In the genomic region with DNA sequence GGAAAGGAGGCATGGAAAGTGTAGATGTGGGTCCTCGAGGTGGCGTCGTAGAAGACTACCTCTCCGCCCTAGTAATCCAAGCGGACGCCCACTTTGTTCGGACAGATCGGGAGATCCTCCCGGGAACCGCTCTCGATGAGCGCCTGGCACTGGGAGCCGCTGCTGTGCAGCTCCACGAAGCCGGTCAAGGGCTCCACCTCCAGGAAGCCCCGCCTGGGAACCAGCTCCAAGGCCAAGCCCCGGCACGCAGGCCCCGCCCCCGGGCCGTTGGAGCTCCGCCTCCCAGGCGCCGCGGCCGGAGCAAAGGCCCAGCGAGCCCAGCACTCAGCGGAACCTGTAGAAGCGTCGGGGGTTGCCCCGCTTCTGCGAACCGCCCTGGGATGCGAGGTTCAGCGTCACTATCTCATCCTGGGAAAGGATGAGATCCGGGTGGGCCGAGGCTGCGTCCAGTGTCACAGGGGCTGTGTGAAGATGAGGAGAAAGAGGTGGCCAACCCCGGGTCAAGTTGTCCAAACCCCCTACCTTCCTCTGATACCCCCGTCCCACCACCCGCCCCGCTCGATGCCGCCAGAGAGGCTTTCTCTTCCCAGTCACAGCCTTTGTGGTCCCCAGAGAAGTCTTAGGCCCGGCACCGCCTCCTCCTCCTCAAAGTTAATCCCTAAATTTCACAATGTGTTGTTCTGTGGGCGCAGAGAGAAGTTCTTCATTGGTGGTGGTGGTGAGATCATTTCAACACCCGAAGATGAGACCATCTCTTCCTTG, we compare ENCODE assay signal across 8 cellular contexts. TPM values are rescaled to one million over a fixed set of nuclear protein-coding genes. Genes with fewer than 3 reads are reported as not detected.
A peak's percentile ranks its signal among the peaks of the same experiment; 100 is the strongest.
DNase-seq lines count a peak whose midpoint lies in the region; ATAC-seq and TF ChIP-seq lines count a peak whose summit lies in the region.

No MANE protein-coding gene starts in this region.

- H3K9me1 ChIP-seq in IMR-90 (ENCODE audit: insufficient read depth, low read length): no peaks in the 10 kb centered on the region; the same call in 1 of the 2 replicates

- TF ChIP-seq POLR2A in IMR-90 (IDR thresholded peaks at IDR 0.05; ENCODE audit: low read depth, low read length): no peak

- H3K14ac ChIP-seq in IMR-90 (replicated peaks; ENCODE audit: low read depth, low read length): no peak overlapping the region

- peak overlapping the region; percentile 37; the same call in 1 of the 2 replicates for H3K18ac ChIP-seq in IMR-90 (ENCODE audit: low read depth, low read length)

- in situ Hi-C loops in IMR-90 (cut with MboI; ENCODE audit: low sequenced_read_pairs): no loop called here

- H2BK20ac ChIP-seq in IMR-90 (ENCODE audit: low read depth, low read length): no peak overlapping the region

- H3K4me2 ChIP-seq in IMR-90 (ENCODE audit: low read depth, low read length): peak overlapping the region; percentile 80

- peak; percentile 20; the same call in 1 of the 2 replicates for TF ChIP-seq RAD21 in IMR-90 (IDR thresholded peaks at IDR 0.05; ENCODE audit: low read length)

- H3K79me1 ChIP-seq in IMR-90 (ENCODE audit: low read depth in 1 of 2, low read length in 2 of 2): no peaks in the 10 kb centered on the region

- H2BK5ac ChIP-seq in IMR-90 (ENCODE audit: low read depth, low read length, poor library complexity, severe bottlenecking): no peak overlapping the region

- CTCF ChIA-PET in A673 (lab: Charles Lee): interaction anchor here (1.0 kb wide), 1 partner anchor 29 kb away, joined by 8 read pairs; no protein-coding TSS in a partner anchor
- CTCF ChIA-PET in IMR-90 (lab: Yijun Ruan, JAX): interaction anchor here (0.8 to 1.6 kb wide), 2 partner anchors 14 to 29 kb away, joined by 3 to 16 read pairs; no protein-coding TSS in a partner anchor

- POLR2A ChIA-PET in A673 (lab: Charles Lee; ENCODE audit: low non-redundant PET) (interaction anchor here (0.6 kb wide), 1 partner anchor 8 kb away, joined by 3 read pairs; no protein-coding TSS in a partner anchor), IMR-90 (lab: Charles Lee; ENCODE audit: unreplicated experiment) (interaction anchor here (0.6 kb wide), 1 partner anchor 35 kb away, joined by 4 read pairs; a partner anchor contains a TSS)

- H3K56ac ChIP-seq in IMR-90 (ENCODE audit: extremely low read depth, insufficient read depth, low read length): no peak overlapping the region

- dilution Hi-C loops in IMR-90 (cut with HindIII; ENCODE audit: low sequenced_read_pairs, unreplicated experiment): no loop called here

- peak overlapping the region; percentile 48 for H3K4me3 ChIP-seq in A673 (ENCODE audit: low read depth, low read length, poor library complexity, severe bottlenecking)
- H3K4me3 ChIP-seq in IMR-90 (ENCODE audit: insufficient read depth, low read depth, low read length): peak overlapping the region; percentile 43

- no peaks in the 10 kb centered on the region for H4K20me1 ChIP-seq in IMR-90 (ENCODE audit: insufficient read depth, low read length)

- peaks cover 29% of the 10 kb centered on the region for H3K27me3 Mint-ChIP-seq in activated naive CD8-positive, alpha-beta T cell

- BruUV-seq in A673 (replicated peaks; lab: Mats Ljungman, UMichigan) (no TSS peak), IMR-90 (replicated peaks; lab: Mats Ljungman, UMichigan) (no TSS peak)

- H2BK15ac ChIP-seq in IMR-90 (ENCODE audit: low read depth, low read length): no peak overlapping the region

- no peaks in the 10 kb centered on the region for H3K36me3 Mint-ChIP-seq in activated naive CD8-positive, alpha-beta T cell

- peak overlapping the region; percentile 73 to 88; a peak in 2 of 4 replicates for H4K8ac ChIP-seq in IMR-90 (ENCODE audit: low read depth in 2 of 2, low read length in 2 of 2)

- peaks cover 56% of the 10 kb centered on the region for H3K4me1 Mint-ChIP-seq in activated naive CD8-positive, alpha-beta T cell (ENCODE audit: low read depth)

- intact Hi-C loops in A673 (cut with micrococcal nuclease; ENCODE audit: unreplicated experiment): loop anchor here (5.0 to 10.0 kb wide), 2 partner anchors 35 to 293 kb away; a partner anchor contains a TSS
- intact Hi-C loops in IMR-90 (cut with micrococcal nuclease): loop anchor here (2.0 to 5.0 kb wide), 2 partner anchors 35 to 115 kb away; a partner anchor contains a TSS

- no peaks in the 10 kb centered on the region for H3K9me3 Mint-ChIP-seq in activated naive CD8-positive, alpha-beta T cell (ENCODE audit: low read depth)

- H3K4ac ChIP-seq in IMR-90 (ENCODE audit: low read depth, low read length): peak overlapping the region; percentile 49; the same call in 1 of the 2 replicates

- DNase-seq in A673 (ENCODE audit: low spot score): peak; percentile 89
- peak; percentile 77 for DNase-seq in IMR-90
- DNase-seq in glomerular visceral epithelial cell (ENCODE audit: extremely low spot score): peak; percentile 85
- DNase-seq in nucleus accumbens (lab: John Stamatoyannopoulos, UW): peak in 54 of 56 donors; percentile 14 to 91 (median 63)
- DNase-seq in superior temporal gyrus (ENCODE audit: extremely low spot score): peak; percentile 87

- peak; percentile 32; the same call in 1 of the 2 replicates for TF ChIP-seq CTCF in A673 (conservative IDR thresholded peaks at IDR 0.05; ENCODE audit: low read depth, low read length)
- TF ChIP-seq CTCF in IMR-90 (conservative IDR thresholded peaks at IDR 0.05; ENCODE audit: low read depth, low read length): peak; percentile 33

- peak overlapping the region; percentile 71 for H4K5ac ChIP-seq in IMR-90 (ENCODE audit: low read depth, low read length)

- 0 out of 2 replicates have a peak overlapping the region, but pooled peaks have one; percentile 41 for H3K23ac ChIP-seq in IMR-90 (ENCODE audit: low read depth, low read length)

- H3K27me3 ChIP-seq in A673 (replicated peaks; ENCODE audit: insufficient read depth, low read depth, low read length, poor library complexity): peaks cover 47% of the 10 kb centered on the region
- peaks cover 55% of the 10 kb centered on the region for H3K27me3 ChIP-seq in IMR-90 (ENCODE audit: control insufficient read depth, insufficient read depth, low read length)

- WGBS in IMR-90 (ENCODE audit: extremely low coverage in 2 of 2, insufficient read length in 1 of 2), 2 experiments: 5% methylated on average over 19 of the region's 48 CpGs; no CpG with 5 or more reads in 1 of the 2 experiments

- no peak overlapping the region for H2BK120ac ChIP-seq in IMR-90 (ENCODE audit: low read depth, low read length)

- peak overlapping the region; percentile 47 for H3K9ac ChIP-seq in IMR-90 (ENCODE audit: low read depth, low read length)

- ATAC-seq in GM19023 (IDR thresholded peaks at IDR 0.05; ENCODE audit: unreplicated experiment) (peak; percentile 47), IMR-90 (ENCODE audit: low read depth) (peak; percentile 97), SK-N-SH treated with all-trans-retinoic acid at 6 μM for 48 hours (peak; percentile 96)

- H4K91ac ChIP-seq in IMR-90 (ENCODE audit: insufficient read depth, low read depth, low read length): peak overlapping the region; percentile 62; the same call in 1 of the 2 replicates

- no peak overlapping the region for H2AK5ac ChIP-seq in IMR-90 (ENCODE audit: low read depth, low read length)

- peak overlapping the region; percentile 89 for H3K4me3 Mint-ChIP-seq in activated naive CD8-positive, alpha-beta T cell

- peak overlapping the region; percentile 93 for H2AFZ ChIP-seq in IMR-90 (replicated peaks; ENCODE audit: low read length, poor library complexity)

- H3K36me3 ChIP-seq in A673 (ENCODE audit: insufficient read depth, low read length, poor library complexity, severe bottlenecking) (no peaks in the 10 kb centered on the region), IMR-90 (ENCODE audit: control insufficient read depth, insufficient read depth, low read length) (no peaks in the 10 kb centered on the region)

- peak overlapping the region; percentile 29 for H3K27ac ChIP-seq in A673 (ENCODE audit: low read depth, low read length, poor library complexity, severe bottlenecking)
- no peak overlapping the region for H3K27ac ChIP-seq in IMR-90 (ENCODE audit: insufficient read depth, low read length)

- H3K9me3 ChIP-seq in A673 (ENCODE audit: low read depth, low read length, poor library complexity, severe bottlenecking): no peaks in the 10 kb centered on the region
- peaks cover 2% of the 10 kb centered on the region; the same call in 1 of the 2 replicates for H3K9me3 ChIP-seq in IMR-90 (ENCODE audit: control insufficient read depth, insufficient read depth, low read length)

- H2AK9ac ChIP-seq in IMR-90 (replicated peaks; ENCODE audit: low read depth, low read length, poor library complexity): no peak overlapping the region

- no peak overlapping the region for H3K27ac Mint-ChIP-seq in activated naive CD8-positive, alpha-beta T cell

- H3K4me1 ChIP-seq in A673 (ENCODE audit: insufficient read depth, low read length, poor library complexity, severe bottlenecking) (peaks cover 18% of the 10 kb centered on the region), IMR-90 (ENCODE audit: control insufficient read depth, insufficient read depth, low read length) (peaks cover 6% of the 10 kb centered on the region)

RNA-seq across cellular contexts. Expression of a gene that starts 10.8 kb away (rescaled TPM):
- not detected in 2 replicates for total RNA-seq in A673 (2021)
- not detected in 2 replicates for total RNA-seq in IMR-90 (2012; rRNA removed)
- polyA plus RNA-seq in IMR-90 (2012; rRNA removed): not detected in 2 replicates
- polyA plus RNA-seq in IMR-90 (2012; cell fraction: cytosol; rRNA removed): not detected in 2 replicates
- not detected in 2 replicates for polyA plus RNA-seq in IMR-90 (2012; cell fraction: nucleus; rRNA removed; ENCODE audit: low replicate concordance)

RNA-seq across cellular contexts. Expression of a gene that starts 26.6 kb away (rescaled TPM):
- not detected in 2 replicates for total RNA-seq in A673 (2021)
- not detected in 2 replicates for total RNA-seq in IMR-90 (2012; rRNA removed)
- not detected in 2 replicates for polyA plus RNA-seq in IMR-90 (2012; rRNA removed)
- polyA plus RNA-seq in IMR-90 (2012; cell fraction: cytosol; rRNA removed): 0.02 TPM in 1 of 2 replicates, not detected in the other
- 0.06 TPM in 1 of 2 replicates, not detected in the other for polyA plus RNA-seq in IMR-90 (2012; cell fraction: nucleus; rRNA removed; ENCODE audit: low replicate concordance)

RNA-seq across cellular contexts. Expression of a gene that starts 33.8 kb away (rescaled TPM):
- total RNA-seq in A673 (2021) (not detected in 2 replicates), IMR-90 (2012; rRNA removed) (not detected in 2 replicates)
- not detected in 2 replicates for polyA plus RNA-seq in IMR-90 (2012; rRNA removed)
- not detected in 2 replicates for polyA plus RNA-seq in IMR-90 (2012; cell fraction: cytosol; rRNA removed)
- not detected in 2 replicates for polyA plus RNA-seq in IMR-90 (2012; cell fraction: nucleus; rRNA removed; ENCODE audit: low replicate concordance)

RNA-seq across cellular contexts. Expression of a gene that starts 35.1 kb away (rescaled TPM):
- 46.2 and 46.8 TPM in 2 replicates for total RNA-seq in A673 (2021)
- 15.6 and 16.7 TPM in 2 replicates for total RNA-seq in IMR-90 (2012; rRNA removed)
- 44.6 and 46.0 TPM in 2 replicates for polyA plus RNA-seq in IMR-90 (2012; rRNA removed)
- 24.8 and 30.0 TPM in 2 replicates for polyA plus RNA-seq in IMR-90 (2012; cell fraction: cytosol; rRNA removed)
- polyA plus RNA-seq in IMR-90 (2012; cell fraction: nucleus; rRNA removed; ENCODE audit: low replicate concordance): 10.6 and 40.6 TPM in 2 replicates

RNA-seq across cellular contexts. Expression of a gene that starts 41.1 kb away (rescaled TPM):
- total RNA-seq in A673 (2021) (30.9 and 34.2 TPM in 2 replicates), IMR-90 (2012; rRNA removed) (34.6 and 35.0 TPM in 2 replicates)
- polyA plus RNA-seq in IMR-90 (2012; rRNA removed): 24.6 and 25.5 TPM in 2 replicates
- polyA plus RNA-seq in IMR-90 (2012; cell fraction: cytosol; rRNA removed): 36.5 and 36.8 TPM in 2 replicates
- 18.3 and 22.1 TPM in 2 replicates for polyA plus RNA-seq in IMR-90 (2012; cell fraction: nucleus; rRNA removed; ENCODE audit: low replicate concordance)

Comparison
In these comparisons a context has a peak if more than half of its experiments do, and no peak if none do; other contexts are left out.
1. ATAC-seq: peak in every context shown above with its lines; median percentile 97 in IMR-90; 96 in SK-N-SH treated with all-trans-retinoic acid at 6 μM for 48 hours; 47 in GM19023.